9 cellular contexts compared by ENCODE assay signal in genomic region chrX:40933132-40934078, GRCh38.
A peak's percentile ranks its signal among the peaks of the same experiment; 100 is the strongest.
DNase-seq lines count a peak whose midpoint lies in the region; ATAC-seq and TF ChIP-seq lines count a peak whose summit lies in the region.
"Had no signal": no experiment of that assay in that cellular context is flagged by ENCODE, and none has a peak within 500 bp of the region (broad histone marks: within the 10 kb centered on the region; RNA-seq: fewer than 3 reads in every experiment).

No MANE protein-coding gene starts in this region.

- no TSS peak for BruUV-seq in PC-9 (replicated peaks; lab: Mats Ljungman, UMichigan)

- DNase-seq in NCI-H1694 treated with DMSO at 0.1 percent for 48 hours (lab: John Stamatoyannopoulos, UW) (peak; percentile 13), NCI-H1694 (lab: John Stamatoyannopoulos, UW) (no peak), PC-9 (peak; percentile 22 to 65), right lobe of liver (no peak), SW480 (ENCODE audit: low spot score) (no peak), amygdala (lab: John Stamatoyannopoulos, UW) (no peak)

- CTCF ChIA-PET in PC-9 (lab: Charles Lee): interaction anchor here (0.6 kb wide), 2 partner anchors 152 to 282 kb away, joined by 5 to 6 read pairs; no protein-coding TSS in a partner anchor

- H3K27ac ChIP-seq in PC-9: peak overlapping the region; percentile 60
- peak overlapping the region; percentile 41 to 59 (median 46) for H3K27ac ChIP-seq in right lobe of liver
- peak overlapping the region; percentile 86 for H3K27ac ChIP-seq in subcutaneous abdominal adipose tissue (ENCODE audit: low read depth, low read length)
- H3K27ac ChIP-seq: 22Rv1 had no signal

- POLR2A ChIA-PET in PC-9 (lab: Charles Lee; ENCODE audit: unreplicated experiment): no interaction called here

- intact Hi-C loops in PC-9 (cut with micrococcal nuclease; ENCODE audit: unreplicated experiment): loop anchor here (10.0 kb wide), 1 partner anchor 181 kb away; no protein-coding TSS in a partner anchor
- intact Hi-C loops in right lobe of liver (cut with DNase I): no loop called here

- peak overlapping the region in 4 of 5 donors; percentile 17 to 71 (median 54) for H3K9ac ChIP-seq in subcutaneous abdominal adipose tissue (ENCODE audit: low read length in 5 of 5)

- no peak for TF ChIP-seq CTCF in PC-9 (conservative IDR thresholded peaks at IDR 0.05)
- TF ChIP-seq CTCF in brain (conservative IDR thresholded peaks at IDR 0.05): no peak
- TF ChIP-seq CTCF in right lobe of liver (IDR thresholded peaks at IDR 0.05): no peak

- H3K4me2 ChIP-seq in PC-9: peak overlapping the region; percentile 40

- H3K4me3 ChIP-seq in PC-9 (no peak overlapping the region), right lobe of liver (peak overlapping the region in 2 of 3 donors; percentile 3 to 12), subcutaneous abdominal adipose tissue (ENCODE audit: low read depth in 1 of 5, low read length in 5 of 5) (peak overlapping the region in 4 of 5 donors; percentile 6 to 53 (median 48))

- no peak for TF ChIP-seq POLR2A in right lobe of liver (IDR thresholded peaks at IDR 0.05)

- H3F3A ChIP-seq in PC-9 (ENCODE audit: insufficient read depth, low read depth): no peaks in the 10 kb centered on the region

- no peaks in the 10 kb centered on the region for H3K79me2 ChIP-seq in PC-9 (ENCODE audit: low read depth)

- H3K27me3 ChIP-seq in PC-9 (ENCODE audit: insufficient read depth, low read depth): no peaks in the 10 kb centered on the region
- no peaks in the 10 kb centered on the region for H3K27me3 ChIP-seq in right lobe of liver
- H3K27me3 ChIP-seq in subcutaneous abdominal adipose tissue (ENCODE audit: control insufficient read depth in 5 of 5, insufficient read depth in 4 of 5, low read length in 5 of 5): peaks cover 0 to 6% (median 3%) of the 10 kb centered on the region in 5 donors

- H3K27me3 Mint-ChIP-seq in brain: no peaks in the 10 kb centered on the region

- H3K4me3 Mint-ChIP-seq in brain: peak overlapping the region; percentile 38 to 74 (median 64)

- H4K20me1 ChIP-seq in PC-9 (ENCODE audit: insufficient read depth): no peaks in the 10 kb centered on the region

- WGBS in right lobe of liver (ENCODE audit: insufficient coverage, low coverage, low lambda C conversion rate, missing lambda C conversion rate): 21% methylated on average over 11 of the region's 11 CpGs

- H3K9me3 Mint-ChIP-seq in brain: peaks cover under 1 to 18% (median 8%) of the 10 kb centered on the region in 5 experiments

- H3K36me3 Mint-ChIP-seq in brain: no peaks in the 10 kb centered on the region

- ATAC-seq in right lobe of liver: peak; percentile 47 to 63 (median 54)

- H2AFZ ChIP-seq in PC-9: no peak overlapping the region

- H3K27ac Mint-ChIP-seq in brain: peak overlapping the region; percentile 81 to 96 (median 88)

- H3K4me1 ChIP-seq in PC-9 (replicated peaks; ENCODE audit: insufficient read depth) (no peaks in the 10 kb centered on the region), right lobe of liver (no peaks in the 10 kb centered on the region), subcutaneous abdominal adipose tissue (ENCODE audit: control insufficient read depth in 5 of 5, insufficient read depth in 5 of 5, low read length in 5 of 5) (peaks cover 0 to 24% (median 22%) of the 10 kb centered on the region in 5 donors)

- H3K36me3 ChIP-seq in PC-9 (ENCODE audit: low read depth) (no peaks in the 10 kb centered on the region), right lobe of liver (no peaks in the 10 kb centered on the region), subcutaneous abdominal adipose tissue (ENCODE audit: control insufficient read depth in 5 of 5, insufficient read depth in 5 of 5, low read length in 5 of 5) (no peaks in the 10 kb centered on the region)

- H3K9me3 ChIP-seq in PC-9 (ENCODE audit: insufficient read depth, low read depth) (no peaks in the 10 kb centered on the region), right lobe of liver (no peaks in the 10 kb centered on the region), subcutaneous abdominal adipose tissue (ENCODE audit: control insufficient read depth in 5 of 5, low read length in 5 of 5) (peaks cover under 1 to 8% (median 3%) of the 10 kb centered on the region in 5 donors)

- H3K9me2 ChIP-seq in PC-9 (ENCODE audit: insufficient read depth): no peaks in the 10 kb centered on the region

- H3K4me1 Mint-ChIP-seq in brain: peaks cover 34% of the 10 kb centered on the region

Comparison
In these comparisons a context has a peak if more than half of its experiments do, and no peak if none do; other contexts are left out.
1. DNase-seq: peak in NCI-H1694 treated with DMSO at 0.1 percent for 48 hours (single experiment) and PC-9 (2 of 2); none in NCI-H1694 (single experiment), right lobe of liver (0 of 3), SW480 (single experiment) and amygdala (0 of 56).
2. Peak in every context shown above with its lines, with median percentiles within 50 percentile points of each other: H3K27ac ChIP-seq.